In genomic region chr7:157464971-157465481, GRCh38 we compare ENCODE assay signal across 18 cellular contexts.
DNase-seq lines count a peak whose midpoint lies in the region; ATAC-seq and TF ChIP-seq lines count a peak whose summit lies in the region.
"Had no signal": no experiment of that assay in that cellular context is flagged by ENCODE, and none has a peak within 500 bp of the region (broad histone marks: within the 10 kb centered on the region; RNA-seq: fewer than 3 reads in every experiment).

No MANE protein-coding gene starts in this region.

- H3K27ac ChIP-seq in lower lobe of right lung = no peak overlapping the region
- H3K27ac ChIP-seq: HL-60 had no signal

- intact Hi-C loops in cardiac septum (cut with DNase I) (no loop called here), Right ventricle myocardium inferior (cut with DNase I) (no loop called here), lower lobe of right lung (cut with DNase I) (no loop called here), posterior vena cava (cut with DNase I) (no loop called here), sciatic nerve (cut with DNase I) (loop anchor here (5.0 kb wide), 1 partner anchor 1277 kb away; no protein-coding TSS in a partner anchor)

- H3K4me3 ChIP-seq in lower lobe of right lung = no peak overlapping the region

- no peaks in the 10 kb centered on the region for H3K36me3 ChIP-seq in lower lobe of right lung

- H3K4me1 ChIP-seq in lower lobe of right lung = no peaks in the 10 kb centered on the region

- ATAC-seq in Right ventricle myocardium inferior = no peak
- peak in 1 of 2 donors; percentile 9 for ATAC-seq in lower lobe of right lung
- ATAC-seq in HG03457 (IDR thresholded peaks at IDR 0.05; ENCODE audit: unreplicated experiment) = no peak
- no peak for ATAC-seq in sciatic nerve

- peaks cover 32% of the 10 kb centered on the region for H3K27me3 ChIP-seq in lower lobe of right lung (ENCODE audit: low read depth)

- DNase-seq in cardiac septum (ENCODE audit: low spot score) (peak; percentile 49), Right ventricle myocardium inferior (ENCODE audit: missing footprints) (no peak), lower lobe of right lung (peak; percentile 38), posterior vena cava (ENCODE audit: low spot score) (peak; percentile 37), sciatic nerve (ENCODE audit: low spot score) (no peak)
- no peak for DNase-seq in activated naive CD4-positive, alpha-beta T cell treated with anti-CD3 and anti-CD28 coated beads, Interleukin-2, amount 50 U/mL, for 16 hours
- DNase-seq: AML-193; CD4-positive, CD25-positive, alpha-beta regulatory T cell; DMS79 treated with DMSO at 0.1 percent for 48 hours; GF-D8; GOT3; KBM-7; NCI-H146; NCI-H446 treated with DMSO at 0.1 percent for 48 hours; NCI-H774; SHP77 had no signal

- TF ChIP-seq CTCF in lower lobe of right lung (IDR thresholded peaks at IDR 0.05) = no peak

- H3K9me3 ChIP-seq in lower lobe of right lung = no peaks in the 10 kb centered on the region

Comparison
In these comparisons a context has a peak if more than half of its experiments do, and no peak if none do; other contexts are left out.
1. DNase-seq: peak in cardiac septum (single experiment), lower lobe of right lung (single experiment) and posterior vena cava (single experiment); none in Right ventricle myocardium inferior (single experiment), sciatic nerve (single experiment) and activated naive CD4-positive, alpha-beta T cell treated with anti-CD3 and anti-CD28 coated beads, Interleukin-2, amount 50 U/mL, for 16 hours (single experiment).